Comparison of ENCODE assay signal across 1 cellular context in genomic region chr17:40500190-40500589, GRCh38.
TF ChIP-seq lines count a peak whose summit lies in the region.

No MANE protein-coding gene starts in this region.

TF ChIP-seq in A549, 52 proteins besides CTCF, POLR2A, EP300 and RAD21:
- TF ChIP-seq RCOR1 (IDR thresholded peaks at IDR 0.05; ENCODE audit: low read depth, low read length) (no peak), EHF (CRISPR knock-in tag; IDR thresholded peaks at IDR 0.05) (peak; percentile 12; the same call in 1 of the 2 replicates), POLR2AphosphoS2 (conservative IDR thresholded peaks at IDR 0.05; ENCODE audit: low read length) (no peak), HOXB5 (CRISPR knock-in tag; IDR thresholded peaks at IDR 0.05) (peak; percentile 36; the same call in 1 of the 2 replicates), GATA3 (IDR thresholded peaks at IDR 0.05; ENCODE audit: borderline replicate concordance) (no peak), JUN (IDR thresholded peaks at IDR 0.05) (peak in 1 of 2 experiments; percentile 82; a peak in 4 of 5 replicates)
